8 cellular contexts compared by ENCODE assay signal in the genomic region with DNA sequence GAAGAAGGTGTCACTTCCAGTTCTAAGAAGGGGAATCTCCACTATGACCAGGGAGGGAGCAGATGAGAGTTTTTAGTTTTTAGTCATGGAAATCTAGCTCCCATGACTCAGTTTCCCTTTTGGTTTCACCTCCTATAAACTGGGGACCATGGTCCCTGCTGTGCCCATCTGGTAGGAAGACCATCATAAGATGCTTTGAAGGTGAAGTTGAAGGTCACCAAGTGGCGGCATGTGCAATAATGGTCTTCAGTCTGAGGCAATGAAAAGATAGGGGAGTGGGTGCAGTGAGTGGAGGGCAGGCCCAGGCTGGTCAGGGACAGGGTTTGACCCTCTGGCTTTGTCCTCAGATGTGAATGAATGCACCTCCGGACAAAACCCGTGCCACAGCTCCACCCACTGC. TPM values are rescaled to one million over a fixed set of nuclear protein-coding genes. Genes with fewer than 3 reads are reported as not detected.
DNase-seq lines count a peak whose midpoint lies in the region; ATAC-seq, FAIRE-seq and TF ChIP-seq lines count a peak whose summit lies in the region.
"Not testable (repeated sequence)": the region's sequence is repeated elsewhere in the genome, so short reads cannot be mapped to it uniquely, and the experiment has no call there.

No MANE protein-coding gene starts in this region.

- POLR2A ChIA-PET in CD4-positive, alpha-beta memory T cell (lab: Charles Lee; ENCODE audit: partially characterized antibody) = interaction anchor here (1.4 to 12.3 kb wide), 2 partner anchors 8 to 14 kb away, joined by 5 to 92 read pairs; partner anchors contain the start of gene ADGRE5
- POLR2A ChIA-PET in activated CD4-positive, alpha-beta T cell treated with anti-CD3 and anti-CD28 coated beads, Interleukin-2, amount 10 ng/mL, durations not matched to agents 7 days and 5 days (lab: Charles Lee) = interaction anchor here (1.1 kb wide), 1 partner anchor 30 kb away, joined by 5 read pairs; no protein-coding TSS in a partner anchor
- POLR2A ChIA-PET in K562 (lab: Yijun Ruan, JAX) = interaction anchor here (1.0 to 3.3 kb wide), 4 partner anchors 8 to 372 kb away, joined by 3 to 24 read pairs (median 6); no protein-coding TSS in a partner anchor

- intact Hi-C loops in CD4-positive, alpha-beta memory T cell (cut with micrococcal nuclease); K562 (cut with micrococcal nuclease): not testable (repeated sequence)

- H3K4me2 ChIP-seq in K562 (ENCODE audit: insufficient read depth, low read length) = not testable (repeated sequence)

- H3K27ac Mint-ChIP-seq in CD4-positive, alpha-beta memory T cell = peak overlapping the region in 4 of 7 donors; percentile 22 to 87 (median 72)
- H3K27ac Mint-ChIP-seq in IgD-negative memory B cell (peak overlapping the region in 2 of 3 donors; percentile 81 to 93), immature natural killer cell (peak overlapping the region in 5 of 6 donors; percentile 34 to 75 (median 70))
- peak overlapping the region; percentile 72 for H3K27ac Mint-ChIP-seq in activated CD4-positive, alpha-beta T cell treated with anti-CD3 and anti-CD28 coated beads, Interleukin-2, amount 10 ng/mL, durations not matched to agents 7 days and 5 days
- peak overlapping the region; percentile 93 for H3K27ac Mint-ChIP-seq in activated T-cell treated with anti-CD3 and anti-CD28 coated beads, Interleukin-2, amount 50 U/mL, for 72 hours
- H3K27ac Mint-ChIP-seq in activated naive CD4-positive, alpha-beta T cell treated with anti-CD3 and anti-CD28 coated beads, Interleukin-2, amount 50 U/mL, for 72 hours = peak overlapping the region; percentile 90 to 91
- H3K27ac Mint-ChIP-seq in stimulated activated memory B cell treated with anti-CD40 and anti-IgM and Interleukin-4, amounts not matched to agents 10 μg/mL and 1 μg/mL and 100 μg/mL, for 72 hours = peak overlapping the region; percentile 66

- not testable (repeated sequence) for BruUV-seq in K562 (replicated peaks; lab: Mats Ljungman, UMichigan)

- not testable (repeated sequence) for TF ChIP-seq RAD21 in K562 (CRISPR knock-in tag; conservative IDR thresholded peaks at IDR 0.05 in 1 of 2, IDR thresholded peaks at IDR 0.05 in 1 of 2)

- ATAC-seq in activated T-cell treated with anti-CD3 and anti-CD28 coated beads, Interleukin-2, amount 50 U/mL, for 72 hours (replicated peaks in 1 of 2); K562; stimulated activated memory B cell treated with anti-CD40 and anti-IgM and Interleukin-4, amounts not matched to agents 10 μg/mL and 1 μg/mL and 100 μg/mL, for 72 hours: not testable (repeated sequence)
- peak in 1 of 2 donors; percentile 66 for ATAC-seq in activated naive CD4-positive, alpha-beta T cell treated with anti-CD3 and anti-CD28 coated beads, Interleukin-2, amount 50 U/mL, for 72 hours

- in situ Hi-C loops in K562 (cut with MboI) = loop anchor here (5.0 kb wide), 1 partner anchor 371 kb away; no protein-coding TSS in a partner anchor

- H3K4me3 ChIP-seq in CD4-positive, alpha-beta memory T cell (ENCODE audit: low read length in 2 of 2); K562: not testable (repeated sequence)

- not testable (repeated sequence) for TF ChIP-seq EP300 in K562 (IDR thresholded peaks at IDR 0.05; ENCODE audit: low read length)

- H3K4me1 Mint-ChIP-seq in CD4-positive, alpha-beta memory T cell = not testable (repeated sequence)
- peaks cover 4 to 11% (median 10%) of the 10 kb centered on the region in 3 donors for H3K4me1 Mint-ChIP-seq in IgD-negative memory B cell
- H3K4me1 Mint-ChIP-seq in activated CD4-positive, alpha-beta T cell treated with anti-CD3 and anti-CD28 coated beads, Interleukin-2, amount 10 ng/mL, durations not matched to agents 7 days and 5 days = peaks cover 11% of the 10 kb centered on the region
- peaks cover 37% of the 10 kb centered on the region for H3K4me1 Mint-ChIP-seq in activated T-cell treated with anti-CD3 and anti-CD28 coated beads, Interleukin-2, amount 50 U/mL, for 72 hours (ENCODE audit: low read depth)
- peaks cover 5 to 15% of the 10 kb centered on the region in 2 donors for H3K4me1 Mint-ChIP-seq in immature natural killer cell
- peaks cover 15% of the 10 kb centered on the region for H3K4me1 Mint-ChIP-seq in stimulated activated memory B cell treated with anti-CD40 and anti-IgM and Interleukin-4, amounts not matched to agents 10 μg/mL and 1 μg/mL and 100 μg/mL, for 72 hours

- whole genome bisulfite sequencing in K562 (ENCODE audit: insufficient coverage, low coverage, missing lambda C conversion rate) = 100% methylated on average over 1 of the region's 3 CpGs

- not testable (repeated sequence) for H3K9me3 ChIP-seq in CD4-positive, alpha-beta memory T cell (ENCODE audit: control insufficient read depth in 1 of 2, low read length in 2 of 2); K562 (replicated peaks; ENCODE audit: control insufficient read depth, insufficient read depth, low read depth, low read length)

- not testable (repeated sequence) for H3K27me3 ChIP-seq in CD4-positive, alpha-beta memory T cell (ENCODE audit: insufficient read depth, low read length); K562 (ENCODE audit: control insufficient read depth in 2 of 2, insufficient read depth in 2 of 2, low read length in 2 of 2)

- H3K36me3 Mint-ChIP-seq in CD4-positive, alpha-beta memory T cell = peaks cover 37 to 68% of the 10 kb centered on the region in 2 donors
- H3K36me3 Mint-ChIP-seq in IgD-negative memory B cell = not testable (repeated sequence)
- peaks cover 54% of the 10 kb centered on the region for H3K36me3 Mint-ChIP-seq in activated CD4-positive, alpha-beta T cell treated with anti-CD3 and anti-CD28 coated beads, Interleukin-2, amount 10 ng/mL, durations not matched to agents 7 days and 5 days (ENCODE audit: low read depth)
- H3K36me3 Mint-ChIP-seq in activated T-cell treated with anti-CD3 and anti-CD28 coated beads, Interleukin-2, amount 50 U/mL, for 72 hours (ENCODE audit: insufficient read depth in 2 of 2) = peaks cover 19 to 28% of the 10 kb centered on the region in 2 donors
- peaks cover 27 to 51% of the 10 kb centered on the region in 2 donors for H3K36me3 Mint-ChIP-seq in activated naive CD4-positive, alpha-beta T cell treated with anti-CD3 and anti-CD28 coated beads, Interleukin-2, amount 50 U/mL, for 72 hours
- H3K36me3 Mint-ChIP-seq in immature natural killer cell = peaks cover 9 to 38% (median 11%) of the 10 kb centered on the region in 3 donors
- peaks cover 70% of the 10 kb centered on the region for H3K36me3 Mint-ChIP-seq in stimulated activated memory B cell treated with anti-CD40 and anti-IgM and Interleukin-4, amounts not matched to agents 10 μg/mL and 1 μg/mL and 100 μg/mL, for 72 hours

- not testable (repeated sequence) for H2AFZ ChIP-seq in K562 (ENCODE audit: low read depth, low read length)

- not testable (repeated sequence) for H3K9me3 Mint-ChIP-seq in CD4-positive, alpha-beta memory T cell; IgD-negative memory B cell; activated CD4-positive, alpha-beta T cell treated with anti-CD3 and anti-CD28 coated beads, Interleukin-2, amount 10 ng/mL, durations not matched to agents 7 days and 5 days; activated T-cell treated with anti-CD3 and anti-CD28 coated beads, Interleukin-2, amount 50 U/mL, for 72 hours; activated naive CD4-positive, alpha-beta T cell treated with anti-CD3 and anti-CD28 coated beads, Interleukin-2, amount 50 U/mL, for 72 hours; immature natural killer cell; stimulated activated memory B cell treated with anti-CD40 and anti-IgM and Interleukin-4, amounts not matched to agents 10 μg/mL and 1 μg/mL and 100 μg/mL, for 72 hours

- H3K9me1 ChIP-seq in K562 (ENCODE audit: control insufficient read depth, insufficient read depth, low read length) = not testable (repeated sequence)

- not testable (repeated sequence) for H3K4me1 ChIP-seq in CD4-positive, alpha-beta memory T cell (ENCODE audit: insufficient read depth, low read length); K562 (replicated peaks in 1 of 2; ENCODE audit: control insufficient read depth in 2 of 2, insufficient read depth in 2 of 2, low read length in 2 of 2)

- CTCF ChIA-PET in CD4-positive, alpha-beta memory T cell (lab: Charles Lee; ENCODE audit: partially characterized antibody) = interaction anchor here (1.1 kb wide), 1 partner anchor 35 kb away, joined by 4 read pairs; no protein-coding TSS in a partner anchor
- CTCF ChIA-PET in activated CD4-positive, alpha-beta T cell treated with anti-CD3 and anti-CD28 coated beads, Interleukin-2, amount 10 ng/mL, durations not matched to agents 7 days and 5 days (lab: Charles Lee) = interaction anchor here (1.3 kb wide), 1 partner anchor 23 kb away, joined by 3 read pairs; no protein-coding TSS in a partner anchor
- CTCF ChIA-PET in K562 (lab: Yijun Ruan, JAX; ENCODE audit: low intra/inter-chr PET ratio) = not testable (repeated sequence)

- not testable (repeated sequence) for H3K79me2 ChIP-seq in K562 (ENCODE audit: control insufficient read depth, insufficient read depth, low read length)

- not testable (repeated sequence) for H3K4me3 Mint-ChIP-seq in CD4-positive, alpha-beta memory T cell; activated CD4-positive, alpha-beta T cell treated with anti-CD3 and anti-CD28 coated beads, Interleukin-2, amount 10 ng/mL, durations not matched to agents 7 days and 5 days; activated T-cell treated with anti-CD3 and anti-CD28 coated beads, Interleukin-2, amount 50 U/mL, for 72 hours; immature natural killer cell; stimulated activated memory B cell treated with anti-CD40 and anti-IgM and Interleukin-4, amounts not matched to agents 10 μg/mL and 1 μg/mL and 100 μg/mL, for 72 hours
- peak overlapping the region in 1 of 4 donors; percentile 35 for H3K4me3 Mint-ChIP-seq in IgD-negative memory B cell

- FAIRE-seq in K562 (lab: Jason Lieb, UNC) = peak; percentile 86

- H4K20me1 ChIP-seq in K562 (replicated peaks; ENCODE audit: control insufficient read depth, insufficient read depth, low read length) = not testable (repeated sequence)

- TF ChIP-seq POLR2A in K562 (conservative IDR thresholded peaks at IDR 0.05) = not testable (repeated sequence)

- not testable (repeated sequence) for H3K27me3 Mint-ChIP-seq in CD4-positive, alpha-beta memory T cell; IgD-negative memory B cell; activated CD4-positive, alpha-beta T cell treated with anti-CD3 and anti-CD28 coated beads, Interleukin-2, amount 10 ng/mL, durations not matched to agents 7 days and 5 days; activated T-cell treated with anti-CD3 and anti-CD28 coated beads, Interleukin-2, amount 50 U/mL, for 72 hours (ENCODE audit: low read depth); stimulated activated memory B cell treated with anti-CD40 and anti-IgM and Interleukin-4, amounts not matched to agents 10 μg/mL and 1 μg/mL and 100 μg/mL, for 72 hours
- H3K27me3 Mint-ChIP-seq in immature natural killer cell (ENCODE audit: low read depth in 3 of 3) = peaks cover 16 to 47% (median 45%) of the 10 kb centered on the region in 3 donors

- not testable (repeated sequence) for DNase-seq in CD4-positive, alpha-beta memory T cell; activated CD4-positive, alpha-beta T cell treated with anti-CD3 and anti-CD28 coated beads, Interleukin-2, amount 10 ng/mL, durations not matched to agents 7 days and 5 days; activated T-cell treated with anti-CD3 and anti-CD28 coated beads, Interleukin-2, amount 50 U/mL, for 72 hours; activated naive CD4-positive, alpha-beta T cell treated with anti-CD3 and anti-CD28 coated beads, Interleukin-2, amount 50 U/mL, for 72 hours (ENCODE audit: low spot score in 2 of 2); K562 (ENCODE audit: extremely low read depth in 1 of 4, low spot score in 3 of 4); immature natural killer cell

- H3K36me3 ChIP-seq in CD4-positive, alpha-beta memory T cell (ENCODE audit: insufficient read depth, low read length) = peaks cover 65% of the 10 kb centered on the region
- H3K36me3 ChIP-seq in K562 (ENCODE audit: control insufficient read depth, insufficient read depth, low read length) = peaks cover 71% of the 10 kb centered on the region; the same call in 2 of the 3 replicates

- TF ChIP-seq CTCF in K562 (IDR thresholded peaks at IDR 0.05 in 2 of 3, conservative IDR thresholded peaks at IDR 0.05 in 1 of 3; ENCODE audit: insufficient read depth in 2 of 3, low read depth in 1 of 3, low read length in 3 of 3) = not testable (repeated sequence)

- not testable (repeated sequence) for H3K27ac ChIP-seq in CD4-positive, alpha-beta memory T cell (ENCODE audit: low read depth, low read length); K562 (ENCODE audit: extremely low read depth, low read depth, low read length)

- H3K9ac ChIP-seq in K562 (ENCODE audit: insufficient read depth in 1 of 2, low read depth in 2 of 2, low read length in 2 of 2) = not testable (repeated sequence)

RNA-seq across cellular contexts. Expression of gene ADGRE5, which starts 15.5 kb away (rescaled TPM):
- 100 to 1,000 TPM; 170 to 173 TPM for total RNA-seq in CD4-positive, alpha-beta memory T cell
- 100 to 1,000 TPM; 211 to 275 TPM for polyA plus RNA-seq in CD4-positive, alpha-beta memory T cell
- polyA plus RNA-seq in IgD-negative memory B cell (89.3 TPM), K562 (2011; rRNA removed) (15.6 and 30.7 TPM in 2 replicates), K562 (2014; fragmentation: Illumina TruSeq; extraction: Trizol) (32.2 and 45.4 TPM in 2 replicates), K562 (2014; fragmentation: Nextera tagmentation; extraction: Ambion mirVana) (1 to 10 TPM; 2.5 to 3.1 TPM), K562 (2014; rRNA removed) (28.2 and 35.7 TPM in 2 replicates), immature natural killer cell (100 to 1,000 TPM; 360 to 783 (median 485) TPM)
- total RNA-seq in activated CD4-positive, alpha-beta T cell treated with anti-CD3 and anti-CD28 coated beads, Interleukin-2, amount 10 ng/mL, durations not matched to agents 7 days and 5 days = 100 to 1,000 TPM; 304 to 310 TPM
- total RNA-seq in activated T-cell treated with anti-CD3 and anti-CD28 coated beads, Interleukin-2, amount 50 U/mL, for 72 hours = 100 to 1,000 TPM; 316 to 369 TPM
- total RNA-seq in activated naive CD4-positive, alpha-beta T cell treated with anti-CD3 and anti-CD28 coated beads, Interleukin-2, amount 50 U/mL, for 72 hours = 100 to 1,000 TPM; 222 to 256 TPM
- 133 and 378 TPM in 2 replicates for total RNA-seq in K562 (2011; cell fraction: chromatin; rRNA removed; ENCODE audit: low replicate concordance)
- total RNA-seq in K562 (2011; cell fraction: nucleolus; rRNA removed) = 188 and 218 TPM in 2 replicates
- total RNA-seq in K562 (2011; cell fraction: nucleoplasm; rRNA removed) = 153 and 170 TPM in 2 replicates
- total RNA-seq in K562 (2014; rRNA removed) (31.1 and 34.2 TPM in 2 replicates), K562 (2014; rRNA removed; fragmentation: Illumina TruSeq; extraction: Trizol) (8.3 and 10.0 TPM in 2 replicates), K562 (2015; rRNA removed; fragmentation: Illumina TruSeq; extraction: Trizol) (11.4 and 11.9 TPM in 2 replicates), K562 (2021) (58.2 and 68.9 TPM in 2 replicates)
- polyA plus RNA-seq in K562 (2011; cell fraction: cytosol; rRNA removed) = 15.4 and 18.5 TPM in 2 replicates
- 97.7 and 167 TPM in 2 replicates for polyA plus RNA-seq in K562 (2011; cell fraction: nucleus; rRNA removed)
- 50.5 and 78.5 TPM in 2 replicates for polyA plus RNA-seq in K562 (2012)
- polyA minus RNA-seq in K562 (2011; rRNA and poly(A)+ RNA removed) = 22.6 and 23.8 TPM in 2 replicates
- 20.7 and 23.5 TPM in 2 replicates for polyA minus RNA-seq in K562 (2011; cell fraction: cytosol; rRNA and poly(A)+ RNA removed)
- polyA minus RNA-seq in K562 (2011; cell fraction: nucleus; rRNA and poly(A)+ RNA removed) = 38.5 and 43.3 TPM in 2 replicates

RNA-seq across cellular contexts. Expression of gene DDX39A, which starts 22.4 kb away (rescaled TPM):
- 100 to 1,000 TPM; 148 TPM for total RNA-seq in CD4-positive, alpha-beta memory T cell
- polyA plus RNA-seq in CD4-positive, alpha-beta memory T cell = 100 to 1,000 TPM in 1 of 2 donors, 10 to 100 TPM in 1; 95.0 to 145 TPM
- polyA plus RNA-seq in IgD-negative memory B cell (169 TPM), K562 (2011; rRNA removed) (120 and 136 TPM in 2 replicates), K562 (2014; fragmentation: Illumina TruSeq; extraction: Trizol) (140 and 177 TPM in 2 replicates), K562 (2014; fragmentation: Nextera tagmentation; extraction: Ambion mirVana) (100 to 1,000 TPM; 188 to 230 TPM), K562 (2014; rRNA removed) (239 and 250 TPM in 2 replicates), immature natural killer cell (100 to 1,000 TPM; 117 to 177 (median 144) TPM)
- total RNA-seq in activated CD4-positive, alpha-beta T cell treated with anti-CD3 and anti-CD28 coated beads, Interleukin-2, amount 10 ng/mL, durations not matched to agents 7 days and 5 days = 100 to 1,000 TPM; 232 to 269 TPM
- 100 to 1,000 TPM; 225 to 236 TPM for total RNA-seq in activated T-cell treated with anti-CD3 and anti-CD28 coated beads, Interleukin-2, amount 50 U/mL, for 72 hours
- 100 to 1,000 TPM; 208 to 217 TPM for total RNA-seq in activated naive CD4-positive, alpha-beta T cell treated with anti-CD3 and anti-CD28 coated beads, Interleukin-2, amount 50 U/mL, for 72 hours
- 212 and 603 TPM in 2 replicates for total RNA-seq in K562 (2011; cell fraction: chromatin; rRNA removed; ENCODE audit: low replicate concordance)
- total RNA-seq in K562 (2011; cell fraction: nucleolus; rRNA removed) = 468 and 513 TPM in 2 replicates
- total RNA-seq in K562 (2011; cell fraction: nucleoplasm; rRNA removed) = 227 and 308 TPM in 2 replicates
- total RNA-seq in K562 (2014; rRNA removed) (239 and 284 TPM in 2 replicates), K562 (2014; rRNA removed; fragmentation: Illumina TruSeq; extraction: Trizol) (75.4 and 90.3 TPM in 2 replicates), K562 (2015; rRNA removed; fragmentation: Illumina TruSeq; extraction: Trizol) (163 and 166 TPM in 2 replicates), K562 (2021) (244 and 249 TPM in 2 replicates)
- polyA plus RNA-seq in K562 (2011; cell fraction: cytosol; rRNA removed) = 104 and 196 TPM in 2 replicates
- polyA plus RNA-seq in K562 (2011; cell fraction: nucleus; rRNA removed) = 938 and 1,011 TPM in 2 replicates
- 261 and 285 TPM in 2 replicates for polyA plus RNA-seq in K562 (2012)
- 62.7 and 99.1 TPM in 2 replicates for polyA minus RNA-seq in K562 (2011; rRNA and poly(A)+ RNA removed)
- polyA minus RNA-seq in K562 (2011; cell fraction: cytosol; rRNA and poly(A)+ RNA removed) = 83.0 and 99.1 TPM in 2 replicates
- 152 and 185 TPM in 2 replicates for polyA minus RNA-seq in K562 (2011; cell fraction: nucleus; rRNA and poly(A)+ RNA removed)

RNA-seq across cellular contexts. Expression of gene PKN1, which starts 36.4 kb away (rescaled TPM):
- 100 to 1,000 TPM; 189 to 205 TPM for total RNA-seq in CD4-positive, alpha-beta memory T cell
- polyA plus RNA-seq in CD4-positive, alpha-beta memory T cell = 10 to 100 TPM; 41.5 to 87.6 TPM
- polyA plus RNA-seq in IgD-negative memory B cell (52.6 TPM), K562 (2011; rRNA removed) (52.1 and 63.7 TPM in 2 replicates), K562 (2014; fragmentation: Illumina TruSeq; extraction: Trizol) (77.5 and 97.5 TPM in 2 replicates), K562 (2014; fragmentation: Nextera tagmentation; extraction: Ambion mirVana) (under 1 TPM; 0.30 to 0.57 TPM), K562 (2014; rRNA removed) (97.3 and 108 TPM in 2 replicates), immature natural killer cell (10 to 100 TPM; 74.3 to 94.6 (median 84.7) TPM)
- 100 to 1,000 TPM; 238 to 242 TPM for total RNA-seq in activated CD4-positive, alpha-beta T cell treated with anti-CD3 and anti-CD28 coated beads, Interleukin-2, amount 10 ng/mL, durations not matched to agents 7 days and 5 days
- total RNA-seq in activated T-cell treated with anti-CD3 and anti-CD28 coated beads, Interleukin-2, amount 50 U/mL, for 72 hours = 100 to 1,000 TPM; 239 to 278 TPM
- 100 to 1,000 TPM; 105 to 192 TPM for total RNA-seq in activated naive CD4-positive, alpha-beta T cell treated with anti-CD3 and anti-CD28 coated beads, Interleukin-2, amount 50 U/mL, for 72 hours
- total RNA-seq in K562 (2011; cell fraction: chromatin; rRNA removed; ENCODE audit: low replicate concordance) = 22.5 and 89.0 TPM in 2 replicates
- total RNA-seq in K562 (2011; cell fraction: nucleolus; rRNA removed) = 76.9 and 79.6 TPM in 2 replicates
- 33.7 and 45.6 TPM in 2 replicates for total RNA-seq in K562 (2011; cell fraction: nucleoplasm; rRNA removed)
- total RNA-seq in K562 (2014; rRNA removed) (108 and 133 TPM in 2 replicates), K562 (2014; rRNA removed; fragmentation: Illumina TruSeq; extraction: Trizol) (25.8 and 37.3 TPM in 2 replicates), K562 (2015; rRNA removed; fragmentation: Illumina TruSeq; extraction: Trizol) (75.0 and 80.6 TPM in 2 replicates), K562 (2021) (222 and 228 TPM in 2 replicates)
- 66.1 and 116 TPM in 2 replicates for polyA plus RNA-seq in K562 (2011; cell fraction: cytosol; rRNA removed)
- 105 and 144 TPM in 2 replicates for polyA plus RNA-seq in K562 (2011; cell fraction: nucleus; rRNA removed)
- 160 and 186 TPM in 2 replicates for polyA plus RNA-seq in K562 (2012)
- 37.3 and 59.9 TPM in 2 replicates for polyA minus RNA-seq in K562 (2011; rRNA and poly(A)+ RNA removed)
- 93.0 and 105 TPM in 2 replicates for polyA minus RNA-seq in K562 (2011; cell fraction: cytosol; rRNA and poly(A)+ RNA removed)
- 25.6 and 39.1 TPM in 2 replicates for polyA minus RNA-seq in K562 (2011; cell fraction: nucleus; rRNA and poly(A)+ RNA removed)
